ENCODE assay signal across 20 cellular contexts in genomic region chr14:105023144-105023543, GRCh38. TPM values are rescaled to one million over a fixed set of nuclear protein-coding genes. Genes with fewer than 3 reads are reported as not detected.
DNase-seq lines count a peak whose midpoint lies in the region; ATAC-seq, FAIRE-seq and TF ChIP-seq lines count a peak whose summit lies in the region.
"Had no signal": no experiment of that assay in that cellular context is flagged by ENCODE, and none has a peak within 500 bp of the region (broad histone marks: within the 10 kb centered on the region; RNA-seq: fewer than 3 reads in every experiment).

No MANE protein-coding gene starts in this region.

- peaks cover 14% of the 10 kb centered on the region for H4K20me1 ChIP-seq in SK-N-SH (ENCODE audit: insufficient read depth)
- H4K20me1 ChIP-seq in PC-9 (ENCODE audit: insufficient read depth): peaks cover 3% of the 10 kb centered on the region; the same call in 1 of the 2 replicates
- H4K20me1 ChIP-seq in astrocyte (ENCODE audit: insufficient read depth, low read length): peaks cover 20% of the 10 kb centered on the region

- peak overlapping the region; percentile 98 for H3K4me2 ChIP-seq in SK-N-SH
- H3K4me2 ChIP-seq in PC-9: peak overlapping the region; percentile 96
- H3K4me2 ChIP-seq in astrocyte (ENCODE audit: low read length): peak overlapping the region; percentile 95

- no peaks in the 10 kb centered on the region for H3K36me3 Mint-ChIP-seq in astrocyte (ENCODE audit: low read depth, unreplicated experiment)
- no peaks in the 10 kb centered on the region for H3K36me3 Mint-ChIP-seq in nephron progenitor cell (ENCODE audit: low read depth)
- H3K36me3 Mint-ChIP-seq: naive B cell had no signal

- H3F3A ChIP-seq in SK-N-SH (replicated peaks; ENCODE audit: insufficient read depth): peaks cover 56% of the 10 kb centered on the region
- H3F3A ChIP-seq in PC-9 (ENCODE audit: insufficient read depth, low read depth): peaks cover 65% of the 10 kb centered on the region

- TF ChIP-seq RAD21 in SK-N-SH (IDR thresholded peaks at IDR 0.05; ENCODE audit: low read length): no peak

- H3K36me3 ChIP-seq in SK-N-SH (replicated peaks in 1 of 2; ENCODE audit: control insufficient read depth in 1 of 2, insufficient read depth in 2 of 2, low read length in 1 of 2) (peaks cover 0 to 3% of the 10 kb centered on the region in 2 experiments), PC-9 (ENCODE audit: low read depth) (peaks cover 4% of the 10 kb centered on the region; the same call in 1 of the 2 replicates), astrocyte (ENCODE audit: insufficient read depth, low read length) (no peaks in the 10 kb centered on the region)
- H3K36me3 ChIP-seq: gastroesophageal sphincter, tibial nerve had no signal

- intact Hi-C loops in PC-9 (cut with micrococcal nuclease; ENCODE audit: unreplicated experiment): no loop called here

- TF ChIP-seq EP300 in SK-N-SH (IDR thresholded peaks at IDR 0.05; ENCODE audit: borderline replicate concordance in 1 of 2, low read depth in 1 of 2, low read length in 1 of 2): no peak

- H3K4me3 Mint-ChIP-seq in astrocyte (ENCODE audit: unreplicated experiment): peak overlapping the region; percentile 55
- H3K4me3 Mint-ChIP-seq in nephron progenitor cell: peak overlapping the region; percentile 17
- H3K4me3 Mint-ChIP-seq: activated B cell treated with CpG ODN at 0.5 μM for 24 hours had no signal

- FAIRE-seq in astrocyte (lab: Jason Lieb, UNC): no peak
- FAIRE-seq in D721Med (lab: Jason Lieb, UNC): no peak
- FAIRE-seq: HTR-8/SVneo, kidney, small intestine had no signal

- CTCF ChIA-PET in SK-N-SH (lab: Yijun Ruan, JAX): interaction anchor here (1.0 to 1.6 kb wide), 3 partner anchors 23 to 48 kb away, joined by 3 to 12 read pairs (median 5); no protein-coding TSS in a partner anchor
- CTCF ChIA-PET in PC-9 (lab: Charles Lee): interaction anchor here (0.5 kb wide), 1 partner anchor 47 kb away, joined by 4 read pairs; no protein-coding TSS in a partner anchor

- H3K27me3 ChIP-seq in SK-N-SH (ENCODE audit: insufficient read depth) (no peaks in the 10 kb centered on the region), PC-9 (ENCODE audit: insufficient read depth, low read depth) (no peaks in the 10 kb centered on the region), astrocyte (ENCODE audit: insufficient read depth, low read length) (no peaks in the 10 kb centered on the region)
- H3K27me3 ChIP-seq: gastroesophageal sphincter, tibial nerve had no signal

- H3K79me2 ChIP-seq in SK-N-SH (ENCODE audit: insufficient read depth) (peaks cover 43% of the 10 kb centered on the region), PC-9 (ENCODE audit: low read depth) (peaks cover 42% of the 10 kb centered on the region), astrocyte (ENCODE audit: insufficient read depth, low read length) (peaks cover 38% of the 10 kb centered on the region)

- no peak for ATAC-seq in SK-N-SH treated with all-trans-retinoic acid at 6 μM for 48 hours
- ATAC-seq in HG03442 (IDR thresholded peaks at IDR 0.05; ENCODE audit: unreplicated experiment): no peak
- ATAC-seq: gastroesophageal sphincter had no signal

- H3K9me2 ChIP-seq in SK-N-SH (no peaks in the 10 kb centered on the region), PC-9 (ENCODE audit: insufficient read depth) (no peaks in the 10 kb centered on the region)

- H3K4me1 ChIP-seq in SK-N-SH (ENCODE audit: control insufficient read depth in 1 of 2, insufficient read depth in 2 of 2, low read depth in 1 of 2, low read length in 1 of 2): peaks cover 18 to 42% of the 10 kb centered on the region in 2 experiments; a peak in 2 of 4 replicates
- peaks cover 75% of the 10 kb centered on the region for H3K4me1 ChIP-seq in PC-9 (replicated peaks; ENCODE audit: insufficient read depth)
- H3K4me1 ChIP-seq in astrocyte (ENCODE audit: insufficient read depth, low read length): peaks cover 73% of the 10 kb centered on the region

- TF ChIP-seq CTCF in SK-N-SH (IDR thresholded peaks at IDR 0.05) (no peak), PC-9 (conservative IDR thresholded peaks at IDR 0.05) (no peak), astrocyte (IDR thresholded peaks at IDR 0.05; ENCODE audit: insufficient read depth, low read depth, low read length) (no peak), nephron progenitor cell (IDR thresholded peaks at IDR 0.05) (no peak), D721Med (IDR thresholded peaks at IDR 0.05; ENCODE audit: insufficient read depth, missing control alignments) (no peak)

- H2AFZ ChIP-seq in SK-N-SH (ENCODE audit: low read depth): no peak overlapping the region
- H2AFZ ChIP-seq in PC-9: no peak overlapping the region
- H2AFZ ChIP-seq in astrocyte (ENCODE audit: low read depth, low read length): no peak overlapping the region

- H3K4me3 ChIP-seq in SK-N-SH (ENCODE audit: low read depth in 2 of 2, low read length in 1 of 2) (peak overlapping the region in 1 of 2 experiments; percentile 52; a peak in 2 of 4 replicates), PC-9 (no peak overlapping the region; the same call in 1 of the 2 replicates), astrocyte (ENCODE audit: insufficient read depth, low read depth, low read length) (no peak overlapping the region)
- H3K4me3 ChIP-seq: gastroesophageal sphincter, tibial nerve had no signal

- peak overlapping the region; percentile 80 for H3K9ac ChIP-seq in SK-N-SH
- peak overlapping the region; percentile 48 for H3K9ac ChIP-seq in astrocyte (ENCODE audit: low read length)

- no TSS peak for BruUV-seq in PC-9 (replicated peaks; lab: Mats Ljungman, UMichigan)

- 26% methylated on average over 11 of the region's 11 CpGs for WGBS in SK-N-SH (ENCODE audit: low lambda C conversion rate)

- DNase-seq in SK-N-SH (no peak), PC-9 (no peak), astrocyte (ENCODE audit: low read depth) (no peak), nephron progenitor cell (no peak), D721Med (ENCODE audit: insufficient read length, low spot score) (no peak), NCI-H187 (lab: John Stamatoyannopoulos, UW) (no peak)
- DNase-seq: activated B cell treated with CpG ODN at 0.5 μM for 24 hours; activated naive CD4-positive, alpha-beta T cell treated with Interleukin-2 at 50 U/mL for 16 hours; kidney; naive B cell; NCI-H1092 treated with DMSO at 0.1 percent for 48 hours; NCI-H69; SHP77 treated with DMSO at 0.1 percent for 48 hours; small intestine had no signal

- H3K9me3 ChIP-seq in SK-N-SH (no peaks in the 10 kb centered on the region), PC-9 (ENCODE audit: insufficient read depth, low read depth) (no peaks in the 10 kb centered on the region), astrocyte (ENCODE audit: insufficient read depth, low read depth, low read length) (no peaks in the 10 kb centered on the region)
- H3K9me3 ChIP-seq: gastroesophageal sphincter, tibial nerve had no signal

- H3K9me3 Mint-ChIP-seq in astrocyte (ENCODE audit: unreplicated experiment): no peaks in the 10 kb centered on the region
- H3K9me3 Mint-ChIP-seq in nephron progenitor cell: no peaks in the 10 kb centered on the region
- H3K9me3 Mint-ChIP-seq: activated B cell treated with CpG ODN at 0.5 μM for 24 hours had no signal

- POLR2A ChIA-PET in SK-N-SH (lab: Yijun Ruan, JAX): no interaction called here
- POLR2A ChIA-PET in PC-9 (lab: Charles Lee; ENCODE audit: unreplicated experiment): no interaction called here

- H3K27me3 Mint-ChIP-seq in astrocyte (ENCODE audit: low read depth, unreplicated experiment) (no peaks in the 10 kb centered on the region), nephron progenitor cell (ENCODE audit: low read depth, poor library complexity) (peaks cover 18% of the 10 kb centered on the region)
- H3K27me3 Mint-ChIP-seq: activated B cell treated with CpG ODN at 0.5 μM for 24 hours, naive B cell had no signal

- H3K27ac ChIP-seq in SK-N-SH (ENCODE audit: low read depth in 2 of 2, low read length in 1 of 2) (peak overlapping the region; percentile 20 to 99; a peak in 3 of 4 replicates), PC-9 (peak overlapping the region; percentile 95), astrocyte (ENCODE audit: low read depth, low read length) (peak overlapping the region; percentile 92)
- H3K27ac ChIP-seq: 22Rv1, gastroesophageal sphincter, tibial nerve had no signal

- H3K4me1 Mint-ChIP-seq in astrocyte (ENCODE audit: low read depth, unreplicated experiment) (peaks cover 31% of the 10 kb centered on the region), nephron progenitor cell (peaks cover 36% of the 10 kb centered on the region)

- H3K27ac Mint-ChIP-seq in astrocyte (ENCODE audit: unreplicated experiment) (peak overlapping the region; percentile 94), nephron progenitor cell (no peak overlapping the region)

TF ChIP-seq in SK-N-SH, 30 proteins besides CTCF, POLR2A, EP300 and RAD21 (continues in another document):
- no peak for TF ChIP-seq CHD2 (IDR thresholded peaks at IDR 0.05; ENCODE audit: low read length, partially characterized antibody)
- no peak for TF ChIP-seq MAX (IDR thresholded peaks at IDR 0.05; ENCODE audit: low read depth)

RNA-seq across cellular contexts. Expression of gene CDCA4, which starts 2.3 kb away (rescaled TPM):
- polyA plus RNA-seq in SK-N-SH (2012; rRNA removed): 23.7 and 26.8 TPM in 2 replicates
- polyA plus RNA-seq in SK-N-SH (2012; cell fraction: cytosol; rRNA removed): 15.1 and 21.2 TPM in 2 replicates
- 15.7 and 19.5 TPM in 2 replicates for polyA plus RNA-seq in SK-N-SH (2012; cell fraction: nucleus; rRNA removed)
- 24.9 and 27.7 TPM in 2 replicates for total RNA-seq in PC-9 (2021)
- 8.7 and 11.3 TPM in 2 replicates for total RNA-seq in astrocyte

RNA-seq across cellular contexts. Expression of gene CLBA1, which starts 37.6 kb away (rescaled TPM):
- polyA plus RNA-seq in SK-N-SH (2012; rRNA removed): 18.5 and 21.4 TPM in 2 replicates
- polyA plus RNA-seq in SK-N-SH (2012; cell fraction: cytosol; rRNA removed): 15.0 and 15.3 TPM in 2 replicates
- polyA plus RNA-seq in SK-N-SH (2012; cell fraction: nucleus; rRNA removed): 72.4 and 86.2 TPM in 2 replicates
- total RNA-seq in PC-9 (2021) (12.5 and 12.6 TPM in 2 replicates), astrocyte (6.3 and 7.2 TPM in 2 replicates)

RNA-seq across cellular contexts. Expression of gene GPR132, which starts 42.1 kb away (rescaled TPM):
- polyA plus RNA-seq in SK-N-SH (2012; rRNA removed): 0.03 TPM in 1 of 2 replicates, not detected in the other
- 0.03 TPM in 1 of 2 replicates, not detected in the other for polyA plus RNA-seq in SK-N-SH (2012; cell fraction: cytosol; rRNA removed)
- 0.28 and 0.37 TPM in 2 replicates for polyA plus RNA-seq in SK-N-SH (2012; cell fraction: nucleus; rRNA removed)
- 0.98 TPM in 1 of 2 replicates, not detected in the other for total RNA-seq in PC-9 (2021)
- total RNA-seq in astrocyte: 1.7 and 2.2 TPM in 2 replicates

RNA-seq across cellular contexts. Expression of gene AHNAK2, which starts 45.0 kb away (rescaled TPM):
- 33.5 and 36.6 TPM in 2 replicates for polyA plus RNA-seq in SK-N-SH (2012; rRNA removed)
- 22.9 and 24.7 TPM in 2 replicates for polyA plus RNA-seq in SK-N-SH (2012; cell fraction: cytosol; rRNA removed)
- 70.6 and 92.7 TPM in 2 replicates for polyA plus RNA-seq in SK-N-SH (2012; cell fraction: nucleus; rRNA removed)
- 30.8 and 38.9 TPM in 2 replicates for total RNA-seq in PC-9 (2021)
- 34.3 and 44.7 TPM in 2 replicates for total RNA-seq in astrocyte
- total RNA-seq: activated B cell treated with CpG ODN at 0.5 μM for 24 hours had no signal
